Comparison of ENCODE assay signal across 1 cellular context in genomic region chr2:100767224-100767653, GRCh38.
TF ChIP-seq lines count a peak whose summit lies in the region.

No MANE protein-coding gene starts in this region.

TF ChIP-seq in HepG2, 621 proteins besides CTCF, POLR2A, EP300 and RAD21 (continued from another document):
- TF ChIP-seq ZNF318 (CRISPR knock-in tag; IDR thresholded peaks at IDR 0.05) (no peak), TBX2 (CRISPR knock-in tag; IDR thresholded peaks at IDR 0.05; ENCODE audit: borderline replicate concordance) (peak; percentile 8; the same call in 1 of the 2 replicates), HDAC2 (CRISPR knock-in tag; IDR thresholded peaks at IDR 0.05) (no peak), LBX2 (CRISPR knock-in tag; IDR thresholded peaks at IDR 0.05; ENCODE audit: borderline replicate concordance) (no peak)
